ENCODE assay signal across 15 cellular contexts in the genomic region with DNA sequence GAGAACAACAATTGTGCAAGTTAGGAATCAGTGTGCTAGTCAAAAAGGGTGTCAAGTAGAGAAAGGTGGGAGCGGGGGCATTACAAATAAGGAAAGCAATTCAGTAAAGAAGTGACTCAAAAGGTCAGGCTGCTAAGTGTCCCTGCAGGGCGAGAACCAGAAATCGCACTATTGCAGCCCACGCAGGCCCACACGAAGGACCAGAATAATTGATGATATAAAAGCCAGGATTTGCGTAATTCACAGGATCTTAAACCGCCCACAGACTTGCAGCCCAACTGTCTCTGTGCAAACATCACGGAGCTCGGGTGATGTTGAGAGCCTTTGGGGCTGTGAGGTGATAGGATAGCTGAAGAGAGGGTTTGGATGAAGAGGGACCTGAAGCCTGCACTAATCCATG.
"Had no signal": no experiment of that assay in that cellular context is flagged by ENCODE, and none has a peak within 500 bp of the region (broad histone marks: within the 10 kb centered on the region; RNA-seq: fewer than 3 reads in every experiment).

No MANE protein-coding gene starts in this region.

- DNase-seq: activated CD4-positive, alpha-beta T cell treated with anti-CD3 and anti-CD28 coated beads, Interleukin-2, amount 10 ng/mL, durations not matched to agents 24 days and 14 days; activated naive CD4-positive, alpha-beta T cell treated with anti-CD3 and anti-CD28 coated beads, Interleukin-2, amount 10 ng/mL, durations not matched to agents 7 days and 5 days; mesendoderm; pancreas; SK-N-SH; stimulated activated naive B cell treated with anti-CD40 and anti-IgM and Interleukin-4, amounts not matched to agents 10 μg/mL and 1 μg/mL and 100 μg/mL, for 72 hours; substantia nigra had no signal

- H3K27me3 ChIP-seq: pancreas had no signal

- H3K4me2 ChIP-seq: SK-N-SH had no signal

- H3K4me3 ChIP-seq: pancreas had no signal

- H3K9me3 Mint-ChIP-seq: activated CD4-positive, alpha-beta T cell treated with anti-CD3 and anti-CD28 coated beads, Interleukin-2, amount 10 ng/mL, durations not matched to agents 24 days and 14 days; activated naive CD4-positive, alpha-beta T cell treated with anti-CD3 and anti-CD28 coated beads, Interleukin-2, amount 10 ng/mL, durations not matched to agents 7 days and 5 days; activated T-helper 17 cell treated with anti-CD3 and anti-CD28 coated beads, Interleukin-2, amount 50 U/mL, for 72 hours; dendritic cell treated with granulocyte-macrophage colony-stimulating factor and Interleukin-4, amounts not matched to agents 40 ng/mL and 50 ng/mL, for 4 days; T-helper 1 cell treated with Interleukin-12 subunit alpha and Interleukin-12 subunit beta and Interleukin-4 antibody, amounts not matched to agents 30 μg/mL and 1 μg/mL, for 36 hours; type B pancreatic cell; WTC11 had no signal

- ATAC-seq: activated T-helper 17 cell treated with anti-CD3 and anti-CD28 coated beads, Interleukin-2, amount 50 U/mL, for 72 hours; left lobe of liver; stimulated activated naive B cell treated with anti-CD40 and anti-IgM and Interleukin-4, amounts not matched to agents 10 μg/mL and 1 μg/mL and 100 μg/mL, for 72 hours had no signal

- FAIRE-seq: pancreas had no signal

- H3K9me2 ChIP-seq: SK-N-SH had no signal

- H3K36me3 Mint-ChIP-seq: activated naive CD4-positive, alpha-beta T cell treated with anti-CD3 and anti-CD28 coated beads, Interleukin-2, amount 10 ng/mL, durations not matched to agents 7 days and 5 days; stimulated activated naive B cell treated with anti-CD40 and anti-IgM and Interleukin-4, amounts not matched to agents 10 μg/mL and 1 μg/mL and 100 μg/mL, for 72 hours; type B pancreatic cell; WTC11 had no signal

- H3K4me3 Mint-ChIP-seq: activated CD4-positive, alpha-beta T cell treated with anti-CD3 and anti-CD28 coated beads, Interleukin-2, amount 10 ng/mL, durations not matched to agents 24 days and 14 days; activated naive CD4-positive, alpha-beta T cell treated with anti-CD3 and anti-CD28 coated beads, Interleukin-2, amount 10 ng/mL, durations not matched to agents 7 days and 5 days; activated T-helper 17 cell treated with anti-CD3 and anti-CD28 coated beads, Interleukin-2, amount 50 U/mL, for 72 hours; central memory CD8-positive, alpha-beta T cell; dendritic cell treated with granulocyte-macrophage colony-stimulating factor and Interleukin-4, amounts not matched to agents 40 ng/mL and 50 ng/mL, for 4 days; nephron; stimulated activated naive B cell treated with anti-CD40 and anti-IgM and Interleukin-4, amounts not matched to agents 10 μg/mL and 1 μg/mL and 100 μg/mL, for 72 hours; T-helper 1 cell treated with Interleukin-12 subunit alpha and Interleukin-12 subunit beta and Interleukin-4 antibody, amounts not matched to agents 30 μg/mL and 1 μg/mL, for 36 hours; type B pancreatic cell; WTC11 had no signal

- H3K4me1 ChIP-seq: pancreas had no signal

- H3K27ac ChIP-seq: pancreas had no signal

- H3K27me3 Mint-ChIP-seq: activated CD4-positive, alpha-beta T cell treated with anti-CD3 and anti-CD28 coated beads, Interleukin-2, amount 10 ng/mL, durations not matched to agents 24 days and 14 days; activated naive CD4-positive, alpha-beta T cell treated with anti-CD3 and anti-CD28 coated beads, Interleukin-2, amount 10 ng/mL, durations not matched to agents 7 days and 5 days; central memory CD8-positive, alpha-beta T cell; dendritic cell treated with granulocyte-macrophage colony-stimulating factor and Interleukin-4, amounts not matched to agents 40 ng/mL and 50 ng/mL, for 4 days; stimulated activated naive B cell treated with anti-CD40 and anti-IgM and Interleukin-4, amounts not matched to agents 10 μg/mL and 1 μg/mL and 100 μg/mL, for 72 hours; type B pancreatic cell had no signal

- H3K4me1 Mint-ChIP-seq: activated CD4-positive, alpha-beta T cell treated with anti-CD3 and anti-CD28 coated beads, Interleukin-2, amount 10 ng/mL, durations not matched to agents 24 days and 14 days; activated naive CD4-positive, alpha-beta T cell treated with anti-CD3 and anti-CD28 coated beads, Interleukin-2, amount 10 ng/mL, durations not matched to agents 7 days and 5 days; activated T-helper 17 cell treated with anti-CD3 and anti-CD28 coated beads, Interleukin-2, amount 50 U/mL, for 72 hours; central memory CD8-positive, alpha-beta T cell; stimulated activated naive B cell treated with anti-CD40 and anti-IgM and Interleukin-4, amounts not matched to agents 10 μg/mL and 1 μg/mL and 100 μg/mL, for 72 hours; WTC11 had no signal

- H3K36me3 ChIP-seq: pancreas had no signal

- H3K27ac Mint-ChIP-seq: activated CD4-positive, alpha-beta T cell treated with anti-CD3 and anti-CD28 coated beads, Interleukin-2, amount 10 ng/mL, durations not matched to agents 24 days and 14 days; activated naive CD4-positive, alpha-beta T cell treated with anti-CD3 and anti-CD28 coated beads, Interleukin-2, amount 10 ng/mL, durations not matched to agents 7 days and 5 days; activated T-helper 17 cell treated with anti-CD3 and anti-CD28 coated beads, Interleukin-2, amount 50 U/mL, for 72 hours; dendritic cell treated with granulocyte-macrophage colony-stimulating factor and Interleukin-4, amounts not matched to agents 40 ng/mL and 50 ng/mL, for 4 days; stimulated activated naive B cell treated with anti-CD40 and anti-IgM and Interleukin-4, amounts not matched to agents 10 μg/mL and 1 μg/mL and 100 μg/mL, for 72 hours; T-helper 1 cell treated with Interleukin-12 subunit alpha and Interleukin-12 subunit beta and Interleukin-4 antibody, amounts not matched to agents 30 μg/mL and 1 μg/mL, for 36 hours; type B pancreatic cell; WTC11 had no signal
